8 cellular contexts compared by ENCODE assay signal in the genomic region with DNA sequence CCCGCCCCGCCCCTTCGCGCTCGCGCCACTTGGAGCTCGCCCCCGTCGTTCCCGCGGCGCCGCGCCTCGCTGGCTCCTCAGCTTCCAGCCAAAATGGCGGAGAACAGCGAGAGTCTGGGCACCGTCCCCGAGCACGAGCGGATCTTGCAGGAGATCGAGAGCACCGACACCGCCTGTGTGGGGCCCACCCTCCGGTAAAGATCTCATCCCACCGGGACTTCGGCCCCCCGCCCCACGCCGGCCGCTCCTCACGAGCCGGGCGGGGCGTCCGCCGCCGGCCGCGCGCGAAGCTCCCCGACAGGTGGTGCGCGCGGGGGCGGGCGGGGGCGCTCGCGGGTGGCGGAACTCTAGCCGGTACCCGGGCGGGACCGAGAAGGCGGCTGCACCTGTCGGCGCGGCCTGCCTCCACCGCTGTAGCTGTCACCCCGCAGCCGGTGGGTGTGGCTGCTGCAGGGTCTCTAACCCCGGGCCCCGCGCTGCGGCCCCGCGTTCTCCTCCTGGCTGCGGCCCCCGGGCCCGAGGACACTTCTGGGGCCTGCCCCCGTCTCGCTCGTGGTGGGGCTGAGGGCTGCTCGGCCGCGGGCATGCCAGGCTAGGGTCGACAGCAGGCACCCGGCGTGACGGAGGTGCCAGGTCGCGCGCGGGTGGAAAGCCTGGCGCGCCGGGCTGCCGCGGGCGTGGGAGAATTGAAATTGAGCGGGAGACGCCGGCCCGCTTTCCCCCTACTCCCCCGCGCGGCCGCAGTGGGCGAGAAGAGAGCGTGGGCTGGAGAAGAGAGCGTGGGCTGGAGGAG. TPM values are rescaled to one million over a fixed set of nuclear protein-coding genes. Genes with fewer than 3 reads are reported as not detected.
DNase-seq lines count a peak whose midpoint lies in the region; ATAC-seq, FAIRE-seq and TF ChIP-seq lines count a peak whose summit lies in the region.

A gene with protein sequence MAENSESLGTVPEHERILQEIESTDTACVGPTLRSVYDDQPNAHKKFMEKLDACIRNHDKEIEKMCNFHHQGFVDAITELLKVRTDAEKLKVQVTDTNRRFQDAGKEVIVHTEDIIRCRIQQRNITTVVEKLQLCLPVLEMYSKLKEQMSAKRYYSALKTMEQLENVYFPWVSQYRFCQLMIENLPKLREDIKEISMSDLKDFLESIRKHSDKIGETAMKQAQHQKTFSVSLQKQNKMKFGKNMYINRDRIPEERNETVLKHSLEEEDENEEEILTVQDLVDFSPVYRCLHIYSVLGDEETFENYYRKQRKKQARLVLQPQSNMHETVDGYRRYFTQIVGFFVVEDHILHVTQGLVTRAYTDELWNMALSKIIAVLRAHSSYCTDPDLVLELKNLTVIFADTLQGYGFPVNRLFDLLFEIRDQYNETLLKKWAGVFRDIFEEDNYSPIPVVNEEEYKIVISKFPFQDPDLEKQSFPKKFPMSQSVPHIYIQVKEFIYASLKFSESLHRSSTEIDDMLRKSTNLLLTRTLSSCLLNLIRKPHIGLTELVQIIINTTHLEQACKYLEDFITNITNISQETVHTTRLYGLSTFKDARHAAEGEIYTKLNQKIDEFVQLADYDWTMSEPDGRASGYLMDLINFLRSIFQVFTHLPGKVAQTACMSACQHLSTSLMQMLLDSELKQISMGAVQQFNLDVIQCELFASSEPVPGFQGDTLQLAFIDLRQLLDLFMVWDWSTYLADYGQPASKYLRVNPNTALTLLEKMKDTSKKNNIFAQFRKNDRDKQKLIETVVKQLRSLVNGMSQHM (plus strand): TSS at position 80 of the 793 bp plus-strand sequence. CDS start 14 bp downstream, at position 94.

- H2AFZ ChIP-seq in keratinocyte (ENCODE audit: control insufficient read depth, low read length) = peak within 1 kb of the TSS; percentile 90

- peak within 1 kb of the TSS; percentile 85 for H3K4me3 Mint-ChIP-seq in central memory CD8-positive, alpha-beta T cell

- TF ChIP-seq CTCF in AG04450 (IDR thresholded peaks at IDR 0.05; ENCODE audit: low read depth, low read length) = peak; percentile 9; the same call in 1 of the 2 replicates
- TF ChIP-seq CTCF in keratinocyte (optimal IDR thresholded peaks at IDR 0.05 in 1 of 3, IDR thresholded peaks at IDR 0.05 in 1 of 3, conservative IDR thresholded peaks at IDR 0.05 in 1 of 3; ENCODE audit: extremely low read depth in 1 of 3, insufficient read depth in 2 of 3, low read length in 3 of 3) = no peak

- dilution Hi-C loops in keratinocyte (cut with MboI; ENCODE audit: extremely low pct_ligation_motif_present, low sequenced_read_pairs) = no loop called here

- H3K27ac Mint-ChIP-seq in central memory CD8-positive, alpha-beta T cell (ENCODE audit: low read depth) = peak within 1 kb of the TSS; percentile 79

- peak within 1 kb of the TSS; percentile 97 for H3K4me2 ChIP-seq in keratinocyte (ENCODE audit: control insufficient read depth, extremely low read depth, insufficient read depth, low read depth, low read length)

- peaks cover 9% of the 10 kb centered on the region for H3K4me1 ChIP-seq in keratinocyte (ENCODE audit: control insufficient read depth, extremely low read depth, insufficient read depth, low read length)

- POLR2A ChIA-PET in AG04450 (lab: Yijun Ruan, JAX) = interaction anchor here (1.0 to 2.8 kb wide), 3 partner anchors 14 to 159 kb away, joined by 3 to 18 read pairs (median 10); a partner anchor contains a TSS

- CTCF ChIA-PET in AG04450 (lab: Charles Lee) = interaction anchor here (0.6 to 1.0 kb wide), 7 partner anchors 9 to 443 kb away, joined by 3 to 4 read pairs (median 4); no protein-coding TSS in a partner anchor

- H3K4me3 ChIP-seq in AG04450 (ENCODE audit: low read depth, low read length) = peak within 1 kb of the TSS; percentile 75
- peak within 1 kb of the TSS; percentile 60 to 74 (median 73) for H3K4me3 ChIP-seq in keratinocyte (ENCODE audit: control insufficient read depth in 2 of 3, extremely low read depth in 1 of 3, insufficient read depth in 2 of 3, low read depth in 1 of 3, low read length in 3 of 3)

- no peaks in the 10 kb centered on the region for H3K9me3 Mint-ChIP-seq in central memory CD8-positive, alpha-beta T cell

- no peak for DNase-seq in AG04450 (ENCODE audit: low read depth, low spot score)
- DNase-seq in NCI-H2196 treated with DMSO at 0.1 percent for 48 hours (lab: John Stamatoyannopoulos, UW; ENCODE audit: unreplicated experiment) = peak; percentile 27
- peak; percentile 78 to 82 for DNase-seq in central memory CD8-positive, alpha-beta T cell (ENCODE audit: low spot score in 2 of 2)
- DNase-seq in keratinocyte (ENCODE audit: low read depth, low spot score) = no peak
- DNase-seq in stimulated activated CD4-positive, alpha-beta T cell treated with anti-CD3 and anti-CD28 coated beads, Interleukin-12 subunit alpha, Interleukin-12 subunit beta, amount 100 ng/mL, for 48 hours (ENCODE audit: low read depth in 2 of 3, low spot score in 1 of 3) = peak; percentile 62 to 76 (median 75)

- H3K36me3 ChIP-seq in keratinocyte (ENCODE audit: control insufficient read depth in 2 of 2, extremely low read depth in 1 of 2, insufficient read depth in 2 of 2, low read length in 2 of 2) = no peaks in the 10 kb centered on the region

- no peaks in the 10 kb centered on the region; the same call in 1 of the 2 replicates for H3K9me3 ChIP-seq in AG04450 (ENCODE audit: control insufficient read depth, insufficient read depth, low read length)
- H3K9me3 ChIP-seq in keratinocyte (ENCODE audit: control insufficient read depth, low read depth, low read length) = no peaks in the 10 kb centered on the region

- H3K27ac ChIP-seq in AG04450 (ENCODE audit: low read depth, low read length) = no peak within 1 kb of the TSS
- no peak within 1 kb of the TSS for H3K27ac ChIP-seq in keratinocyte (ENCODE audit: control insufficient read depth, insufficient read depth, low read length)

- ATAC-seq in GM18520 (IDR thresholded peaks at IDR 0.05; ENCODE audit: unreplicated experiment) = peak; percentile 65
- peak; percentile 83 for ATAC-seq in HG03045 (IDR thresholded peaks at IDR 0.05; ENCODE audit: unreplicated experiment)
- peak; percentile 84 to 85 for ATAC-seq in activated CD4-positive, CD25-positive, alpha-beta regulatory T cell treated with anti-CD3 and anti-CD28 coated beads, Interleukin-2, amount 50 U/mL, for 24 hours
- peak; percentile 84 for ATAC-seq in central memory CD8-positive, alpha-beta T cell (replicated peaks; ENCODE audit: extremely low read depth, poor library complexity, severe bottlenecking)

- no peaks in the 10 kb centered on the region for H3K9me1 ChIP-seq in keratinocyte (ENCODE audit: control insufficient read depth, extremely low read depth, insufficient read depth, low read length)

- H3K79me2 ChIP-seq in keratinocyte (ENCODE audit: control insufficient read depth, insufficient read depth, low read length) = no peaks in the 10 kb centered on the region

- no peaks in the 10 kb centered on the region for H3K27me3 ChIP-seq in AG04450 (ENCODE audit: control insufficient read depth, insufficient read depth, low read length)
- peaks cover 3% of the 10 kb centered on the region for H3K27me3 ChIP-seq in keratinocyte (ENCODE audit: control insufficient read depth, extremely low read depth, insufficient read depth, low read length)

- no peaks in the 10 kb centered on the region for H4K20me1 ChIP-seq in keratinocyte (ENCODE audit: control insufficient read depth, extremely low read depth, insufficient read depth, low read length)

- no peak for FAIRE-seq in keratinocyte (lab: Jason Lieb, UNC)

- no peaks in the 10 kb centered on the region for H3K27me3 Mint-ChIP-seq in central memory CD8-positive, alpha-beta T cell

- H3K36me3 Mint-ChIP-seq in central memory CD8-positive, alpha-beta T cell (ENCODE audit: insufficient read depth) = peaks cover 2% of the 10 kb centered on the region

- peak within 1 kb of the TSS; percentile 71 for H3K9ac ChIP-seq in keratinocyte (ENCODE audit: control insufficient read depth, extremely low read depth, insufficient read depth, low read length)

- H3K4me1 Mint-ChIP-seq in central memory CD8-positive, alpha-beta T cell = peaks cover 25% of the 10 kb centered on the region

RNA-seq across cellular contexts. Expression of the gene that starts here (rescaled TPM):
- polyA plus RNA-seq in AG04450 (2011; rRNA removed) = 17.7 and 21.8 TPM in 2 replicates
- 23.5 and 39.1 TPM in 2 replicates for polyA minus RNA-seq in AG04450 (2011; rRNA and poly(A)+ RNA removed)
- 1.2 to 2.6 TPM (median 1.4 TPM) in 3 replicates for polyA plus RNA-seq in keratinocyte
- polyA plus RNA-seq in keratinocyte (2011; ENCODE audit: low read depth) = 2.9 TPM
- polyA plus RNA-seq in keratinocyte (2011; cell fraction: cytosol; rRNA removed) = 0.62 and 1.6 TPM in 2 replicates
- 1.5 and 2.2 TPM in 2 replicates for polyA plus RNA-seq in keratinocyte (2011; cell fraction: nucleus; rRNA removed)
- polyA plus RNA-seq in keratinocyte (2012; ENCODE audit: low replicate concordance) = 1.3 and 1.5 TPM in 2 replicates
- 0.59 to 1.3 TPM in 2 of 3 replicates, not detected in the other for polyA minus RNA-seq in keratinocyte
- polyA minus RNA-seq in keratinocyte (2011; cell fraction: cytosol; rRNA and poly(A)+ RNA removed) = not detected
- 2.1 and 6.9 TPM in 2 replicates for polyA minus RNA-seq in keratinocyte (2011; cell fraction: nucleus; rRNA and poly(A)+ RNA removed)

Comparison
In these comparisons a context has a peak if more than half of its experiments do, and no peak if none do; other contexts are left out.
1. DNase-seq: peak in NCI-H2196 treated with DMSO at 0.1 percent for 48 hours (single experiment), central memory CD8-positive, alpha-beta T cell (2 of 2) and stimulated activated CD4-positive, alpha-beta T cell treated with anti-CD3 and anti-CD28 coated beads, Interleukin-12 subunit alpha, Interleukin-12 subunit beta, amount 100 ng/mL, for 48 hours (3 of 3); none in AG04450 (single experiment) and keratinocyte (single experiment).
2. Peak in every context shown above with its lines, with median percentiles within 50 percentile points of each other: ATAC-seq.